Comparison of ENCODE assay signal across 31 cellular contexts in genomic region chr4:165806613-165807012, GRCh38.
"Had no signal": no experiment of that assay in that cellular context is flagged by ENCODE, and none has a peak within 500 bp of the region (broad histone marks: within the 10 kb centered on the region; RNA-seq: fewer than 3 reads in every experiment).

No MANE protein-coding gene starts in this region.

- H3K27me3 ChIP-seq: neural progenitor cell, ovary, spleen, suprapubic skin, testis, tibial artery, transverse colon, upper lobe of right lung, uterus had no signal

- H3K9me3 ChIP-seq: ovary, psoas muscle, spleen, suprapubic skin, testis, tibial artery, transverse colon, upper lobe of right lung, uterus had no signal

- H3K9me3 Mint-ChIP-seq: nephron; neural progenitor cell; stimulated activated memory B cell treated with anti-CD40 and anti-IgM and Interleukin-4, amounts not matched to agents 10 μg/mL and 1 μg/mL and 100 μg/mL, for 72 hours; stimulated activated naive CD8-positive, alpha-beta T cell treated with anti-CD3 and anti-CD28 coated beads, Interleukin-15, amount 100 ng/mL, for 72 hours; type B pancreatic cell had no signal

- H3K27ac ChIP-seq: neural progenitor cell, ovary, parathyroid adenoma, psoas muscle, skin epidermis, spleen, suprapubic skin, testis, tibial artery, transverse colon, upper lobe of right lung, uterus had no signal

- H3K27ac Mint-ChIP-seq: naive thymus-derived CD8-positive, alpha-beta T cell; nephron; neural progenitor cell; progenitor cell of endocrine pancreas; stimulated activated memory B cell treated with anti-CD40 and anti-IgM and Interleukin-4, amounts not matched to agents 10 μg/mL and 1 μg/mL and 100 μg/mL, for 72 hours; stimulated activated naive CD8-positive, alpha-beta T cell treated with anti-CD3 and anti-CD28 coated beads, Interleukin-15, amount 100 ng/mL, for 72 hours; type B pancreatic cell had no signal

- H3K36me3 Mint-ChIP-seq: naive thymus-derived CD8-positive, alpha-beta T cell; neural progenitor cell; stimulated activated memory B cell treated with anti-CD40 and anti-IgM and Interleukin-4, amounts not matched to agents 10 μg/mL and 1 μg/mL and 100 μg/mL, for 72 hours; type B pancreatic cell had no signal

- ATAC-seq: naive thymus-derived CD8-positive, alpha-beta T cell; psoas muscle; right cardiac atrium; sciatic nerve; stimulated activated memory B cell treated with anti-CD40 and anti-IgM and Interleukin-4, amounts not matched to agents 10 μg/mL and 1 μg/mL and 100 μg/mL, for 72 hours; stimulated activated naive CD8-positive, alpha-beta T cell treated with anti-CD3 and anti-CD28 coated beads, Interleukin-15, amount 100 ng/mL, for 72 hours; stimulated activated naive CD8-positive, alpha-beta T cell treated with anti-CD3 and anti-CD28 coated beads, Interleukin-15, Interleukin-2, amounts not matched to agents 100 U/mL and 50 U/mL, for 24 hours; upper lobe of right lung had no signal

- H3K4me3 Mint-ChIP-seq: naive thymus-derived CD8-positive, alpha-beta T cell; nephron; neural progenitor cell; stimulated activated memory B cell treated with anti-CD40 and anti-IgM and Interleukin-4, amounts not matched to agents 10 μg/mL and 1 μg/mL and 100 μg/mL, for 72 hours; stimulated activated naive CD8-positive, alpha-beta T cell treated with anti-CD3 and anti-CD28 coated beads, Interleukin-15, amount 100 ng/mL, for 72 hours; type B pancreatic cell had no signal

- H3K27me3 Mint-ChIP-seq: stimulated activated memory B cell treated with anti-CD40 and anti-IgM and Interleukin-4, amounts not matched to agents 10 μg/mL and 1 μg/mL and 100 μg/mL, for 72 hours; stimulated activated naive CD8-positive, alpha-beta T cell treated with anti-CD3 and anti-CD28 coated beads, Interleukin-15, amount 100 ng/mL, for 72 hours; type B pancreatic cell had no signal

- H3K4me1 Mint-ChIP-seq: naive thymus-derived CD8-positive, alpha-beta T cell; nephron; neural progenitor cell; stimulated activated memory B cell treated with anti-CD40 and anti-IgM and Interleukin-4, amounts not matched to agents 10 μg/mL and 1 μg/mL and 100 μg/mL, for 72 hours; stimulated activated naive CD8-positive, alpha-beta T cell treated with anti-CD3 and anti-CD28 coated beads, Interleukin-15, amount 100 ng/mL, for 72 hours had no signal

- H3K4me3 ChIP-seq: neural progenitor cell, ovary, psoas muscle, skin epidermis, smooth muscle cell, spleen, suprapubic skin, testis, tibial artery, transverse colon, upper lobe of right lung, uterus had no signal

- DNase-seq: naive thymus-derived CD8-positive, alpha-beta T cell; occipital lobe; ovary; posterior cingulate gyrus; psoas muscle; right cardiac atrium; spleen; stimulated activated CD4-positive, alpha-beta T cell treated with anti-CD3 and anti-CD28 coated beads, Interleukin-12 subunit alpha, Interleukin-12 subunit beta, amount 100 ng/mL, for 4 hours; stimulated activated CD4-positive, alpha-beta T cell treated with anti-CD3 and anti-CD28 coated beads, Interleukin-1b, Interleukin-23, amount 100 ng/mL, for 48 hours; stimulated activated CD4-positive, alpha-beta T cell treated with anti-CD3 and anti-CD28 coated beads, Interleukin-4, amount 100 ng/mL, for 1 hour; stimulated activated CD4-positive, alpha-beta T cell treated with anti-CD3 and anti-CD28 coated beads, Interleukin-4, amount 100 ng/mL, for 4 hours; stimulated activated CD8-positive, alpha-beta memory T cell treated with anti-CD3 and anti-CD28 coated beads, Interleukin-4, amount 100 ng/mL, for 48 hours; stimulated activated naive CD4-positive, alpha-beta T cell; stimulated activated naive CD8-positive, alpha-beta T cell treated with anti-CD3 and anti-CD28 coated beads, Interleukin-15, amount 100 ng/mL, for 72 hours; stimulated activated naive CD8-positive, alpha-beta T cell treated with anti-CD3 and anti-CD28 coated beads, Interleukin-15, Interleukin-2, amounts not matched to agents 100 U/mL and 50 U/mL, for 24 hours; substantia nigra; testis; tibial artery; transverse colon; upper lobe of right lung; uterus had no signal

- H3K79me2 ChIP-seq: parathyroid adenoma had no signal

- H3K9ac ChIP-seq: neural progenitor cell, parathyroid adenoma had no signal

- H3K36me3 ChIP-seq: neural progenitor cell, ovary, spleen, suprapubic skin, tibial artery, transverse colon, upper lobe of right lung, uterus had no signal

- H2AFZ ChIP-seq: neural progenitor cell, parathyroid adenoma had no signal

- H3K4me2 ChIP-seq: neural progenitor cell, smooth muscle cell had no signal

- H3K4me1 ChIP-seq: neural progenitor cell, parathyroid adenoma, psoas muscle, spleen, suprapubic skin, testis, tibial artery, transverse colon, upper lobe of right lung, uterus had no signal
